In genomic region chr17:18332909-18333489, GRCh38 we compare ENCODE assay signal across 28 cellular contexts. TPM values are rescaled to one million over a fixed set of nuclear protein-coding genes. Genes with fewer than 3 reads are reported as not detected.
DNase-seq lines count a peak whose midpoint lies in the region; ATAC-seq and TF ChIP-seq lines count a peak whose summit lies in the region.
"Had no signal": no experiment of that assay in that cellular context is flagged by ENCODE, and none has a peak within 500 bp of the region (broad histone marks: within the 10 kb centered on the region; RNA-seq: fewer than 3 reads in every experiment).

No MANE protein-coding gene starts in this region.

- H3K27me3 ChIP-seq in AG04450 (ENCODE audit: control insufficient read depth, insufficient read depth, low read length) (no peaks in the 10 kb centered on the region), transverse colon (no peaks in the 10 kb centered on the region)
- H3K27me3 ChIP-seq: esophagus squamous epithelium, neural progenitor cell, vagina had no signal

- in situ Hi-C loops in transverse colon (cut with MboI; ENCODE audit: low pct_ligation_motif_present in 1 of 4, low pct_unique_long_range_greater_than_20kb in 1 of 4, low sequenced_read_pairs in 3 of 4), result no loop called here

- CTCF ChIA-PET in AG04450 (lab: Charles Lee), result no interaction called here

- DNase-seq in AG04450 (ENCODE audit: low read depth, low spot score) (no peak), AG08396 (ENCODE audit: low spot score) (peak; percentile 18), fibroblast of mammary gland (ENCODE audit: low read depth) (peak; percentile 38), occipital lobe (lab: John Stamatoyannopoulos, UW) (no peak), transverse colon (no peak), GDM1 (lab: John Stamatoyannopoulos, UW) (no peak), sciatic nerve (ENCODE audit: low spot score) (no peak)
- DNase-seq in Jurkat, Clone E6-1 (ENCODE audit: low read depth, low spot score), result peak; percentile 42
- DNase-seq: activated T-cell treated with anti-CD3 and anti-CD28 coated beads, Interleukin-2, amount 50 U/mL, for 48 hours; caudate nucleus; dermis blood vessel endothelial cell; DND-41; esophagus squamous epithelium; GOT3; hippocampal formation; left colon; NCI-H1105; NCI-H1930; NCI-H524 treated with DMSO at 0.1 percent for 48 hours; right cardiac atrium; SIG-M5; stimulated activated CD4-positive, alpha-beta T cell treated with anti-CD3 and anti-CD28 coated beads, Interleukin-4, amount 100 ng/mL, for 24 hours; stimulated activated naive CD4-positive, alpha-beta T cell had no signal

- peaks cover 0 to 23% (median 0%) of the 10 kb centered on the region in 4 donors for H3K36me3 ChIP-seq in transverse colon
- H3K36me3 ChIP-seq: neural progenitor cell had no signal

- no peak for TF ChIP-seq EP300 in transverse colon (IDR thresholded peaks at IDR 0.05; ENCODE audit: low read depth)

- no peak overlapping the region for H3K4me3 ChIP-seq in AG04450 (ENCODE audit: low read depth, low read length)
- H3K4me3 ChIP-seq in Jurkat, Clone E6-1 (ENCODE audit: low read length), result no peak overlapping the region
- H3K4me3 ChIP-seq in fibroblast of mammary gland (ENCODE audit: control insufficient read depth, low read depth, low read length), result no peak overlapping the region
- no peak overlapping the region for H3K4me3 ChIP-seq in transverse colon
- H3K4me3 ChIP-seq: esophagus squamous epithelium, neural progenitor cell, thoracic aorta, vagina had no signal

- POLR2A ChIA-PET in AG04450 (lab: Yijun Ruan, JAX), result no interaction called here

- TF ChIP-seq CTCF in AG04450 (IDR thresholded peaks at IDR 0.05; ENCODE audit: low read depth, low read length), result no peak
- no peak for TF ChIP-seq CTCF in fibroblast of mammary gland (conservative IDR thresholded peaks at IDR 0.05; ENCODE audit: control insufficient read depth, insufficient read depth, low read depth, low read length)
- no peak for TF ChIP-seq CTCF in transverse colon (IDR thresholded peaks at IDR 0.05)

- H3K9me3 ChIP-seq in AG04450 (ENCODE audit: control insufficient read depth, insufficient read depth, low read length) (no peaks in the 10 kb centered on the region), transverse colon (no peaks in the 10 kb centered on the region)
- H3K9me3 ChIP-seq: esophagus squamous epithelium, thoracic aorta, vagina had no signal

- 81 to 88% methylated on average over 1 to 4 of the region's 4 CpGs for WGBS in transverse colon (ENCODE audit: low coverage in 1 of 2), 2 donors

- no peaks in the 10 kb centered on the region for H3K4me1 ChIP-seq in transverse colon
- H3K4me1 ChIP-seq: esophagus squamous epithelium, neural progenitor cell, vagina had no signal

- no peak for ATAC-seq in sciatic nerve
- ATAC-seq: activated CD4-positive, CD25-positive, alpha-beta regulatory T cell treated with anti-CD3 and anti-CD28 coated beads, Interleukin-2, amount 50 U/mL, for 24 hours; Panc1; right cardiac atrium had no signal

- H3K27ac ChIP-seq in AG04450 (ENCODE audit: low read depth, low read length), result peak overlapping the region; percentile 31
- H3K27ac ChIP-seq in transverse colon, result no peak overlapping the region
- H3K27ac ChIP-seq: esophagus squamous epithelium, neural progenitor cell, thoracic aorta, vagina had no signal

- TF ChIP-seq POLR2A in transverse colon (IDR thresholded peaks at IDR 0.05), result no peak

- intact Hi-C loops in transverse colon (cut with DNase I; ENCODE audit: low total_unique reads) (no loop called here), sciatic nerve (cut with DNase I) (no loop called here)

RNA-seq across cellular contexts. Expression of gene SMCR8, which starts 17.9 kb away (rescaled TPM):
- 8.5 and 9.1 TPM in 2 replicates for polyA plus RNA-seq in AG04450 (2011; rRNA removed)
- polyA minus RNA-seq in AG04450 (2011; rRNA and poly(A)+ RNA removed), result 14.5 and 16.9 TPM in 2 replicates
- 8.2 TPM for polyA plus RNA-seq in Jurkat, Clone E6-1 (2012; ENCODE audit: insufficient read depth, insufficient read length)
- total RNA-seq in occipital lobe, result 11.4 TPM
- 10 to 100 TPM; 12.1 to 20.6 (median 19.6) TPM for total RNA-seq in transverse colon
- 13.4 TPM for total RNA-seq in sciatic nerve

RNA-seq across cellular contexts. Expression of gene TOP3A, which starts 18.2 kb away (rescaled TPM):
- 11.9 and 12.2 TPM in 2 replicates for polyA plus RNA-seq in AG04450 (2011; rRNA removed)
- 22.0 and 24.9 TPM in 2 replicates for polyA minus RNA-seq in AG04450 (2011; rRNA and poly(A)+ RNA removed)
- 54.0 TPM for polyA plus RNA-seq in Jurkat, Clone E6-1 (2012; ENCODE audit: insufficient read depth, insufficient read length)
- total RNA-seq in occipital lobe (38.7 TPM), transverse colon (10 to 100 TPM; 12.0 to 79.0 (median 32.1) TPM), sciatic nerve (37.0 TPM)

RNA-seq across cellular contexts. Expression of gene SHMT1, which starts 30.4 kb away (rescaled TPM):
- 4.0 and 4.3 TPM in 2 replicates for polyA plus RNA-seq in AG04450 (2011; rRNA removed)
- 4.7 and 5.7 TPM in 2 replicates for polyA minus RNA-seq in AG04450 (2011; rRNA and poly(A)+ RNA removed)
- 74.1 TPM for polyA plus RNA-seq in Jurkat, Clone E6-1 (2012; ENCODE audit: insufficient read depth, insufficient read length)
- total RNA-seq in occipital lobe, result 3.9 TPM
- total RNA-seq in transverse colon, result 10 to 100 TPM; 29.2 to 49.4 (median 38.5) TPM
- total RNA-seq in sciatic nerve, result 28.0 TPM

RNA-seq across cellular contexts. Expression of gene EVPLL, which starts 44.6 kb away (rescaled TPM):
- not detected in 2 replicates for polyA plus RNA-seq in AG04450 (2011; rRNA removed)
- polyA minus RNA-seq in AG04450 (2011; rRNA and poly(A)+ RNA removed), result not detected in 2 replicates
- polyA plus RNA-seq in Jurkat, Clone E6-1 (2012; ENCODE audit: insufficient read depth, insufficient read length), result 2.9 TPM
- total RNA-seq in occipital lobe (not detected), transverse colon (1 to 10 TPM in 2 of 4 donors, under 1 TPM in 1, not detected in 1; 0.41 to 7.0 (median 1.1) TPM), sciatic nerve (not detected)
- total RNA-seq: dermis blood vessel endothelial cell, right cardiac atrium, thoracic aorta had no signal
- polyA plus RNA-seq: right cardiac atrium had no signal

Comparison
In these comparisons a context has a peak if more than half of its experiments do, and no peak if none do; other contexts are left out.
1. DNase-seq: peak in AG08396 (single experiment), Jurkat, Clone E6-1 (single experiment) and fibroblast of mammary gland (single experiment); none in AG04450 (single experiment), occipital lobe (single experiment), transverse colon (single experiment), GDM1 (single experiment) and sciatic nerve (single experiment).